9 cellular contexts compared by ENCODE assay signal in the genomic region with DNA sequence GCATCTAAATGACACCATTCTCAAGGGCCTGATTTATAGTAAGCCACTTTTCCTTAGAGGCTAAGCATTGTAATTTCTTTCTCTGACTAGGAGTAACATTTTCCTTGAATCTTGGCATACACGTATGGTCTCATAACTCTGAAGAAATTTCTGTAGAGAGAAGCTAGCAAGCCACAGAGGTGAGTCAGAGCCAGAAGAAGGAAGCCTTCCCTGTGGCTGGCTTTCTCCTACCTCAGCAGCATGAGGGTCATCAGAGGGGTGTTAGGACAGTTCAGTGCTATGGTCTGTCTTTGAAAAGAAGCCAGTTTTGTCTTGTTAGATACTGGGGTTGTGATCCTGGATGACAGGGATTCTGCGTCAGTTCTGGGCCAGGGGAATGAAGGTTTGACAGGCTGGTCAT. TPM values are rescaled to one million over a fixed set of nuclear protein-coding genes. Genes with fewer than 3 reads are reported as not detected.
DNase-seq lines count a peak whose midpoint lies in the region; ATAC-seq and TF ChIP-seq lines count a peak whose summit lies in the region.
"Had no signal": no experiment of that assay in that cellular context is flagged by ENCODE, and none has a peak within 500 bp of the region (broad histone marks: within the 10 kb centered on the region; RNA-seq: fewer than 3 reads in every experiment).

No MANE protein-coding gene starts in this region.

- H3K4me1 ChIP-seq in foreskin keratinocyte, result peaks cover 29% of the 10 kb centered on the region
- H3K4me1 ChIP-seq in effector memory CD4-positive, alpha-beta T cell (ENCODE audit: control insufficient read depth, insufficient read depth, low read length, poor library complexity, severe bottlenecking), result peaks cover 37% of the 10 kb centered on the region

- H3K27me3 Mint-ChIP-seq in activated naive CD4-positive, alpha-beta T cell treated with anti-CD3 and anti-CD28 coated beads for 36 hours (ENCODE audit: low read depth), result no peaks in the 10 kb centered on the region
- no peaks in the 10 kb centered on the region for H3K27me3 Mint-ChIP-seq in activated CD8-positive, alpha-beta T cell treated with anti-CD3 and anti-CD28 coated beads for 36 hours
- peaks cover 2% of the 10 kb centered on the region for H3K27me3 Mint-ChIP-seq in type B pancreatic cell

- H3K36me3 Mint-ChIP-seq in activated naive CD4-positive, alpha-beta T cell treated with anti-CD3 and anti-CD28 coated beads for 36 hours (ENCODE audit: low read depth), result no peaks in the 10 kb centered on the region
- no peaks in the 10 kb centered on the region for H3K36me3 Mint-ChIP-seq in activated CD8-positive, alpha-beta T cell treated with anti-CD3 and anti-CD28 coated beads for 36 hours (ENCODE audit: low read depth)
- no peaks in the 10 kb centered on the region for H3K36me3 Mint-ChIP-seq in type B pancreatic cell

- intact Hi-C loops in activated naive CD4-positive, alpha-beta T cell treated with anti-CD3 and anti-CD28 coated beads for 36 hours (cut with micrococcal nuclease), result loop anchor here (1.0 to 10.0 kb wide), 9 partner anchors 18 to 1271 kb away; a partner anchor contains a TSS
- intact Hi-C loops in activated CD8-positive, alpha-beta T cell treated with anti-CD3 and anti-CD28 coated beads for 36 hours (cut with micrococcal nuclease), result loop anchor here (5.0 kb wide), 2 partner anchors 36 to 39 kb away; a partner anchor contains a TSS

- H3K4me3 ChIP-seq in effector memory CD4-positive, alpha-beta T cell (ENCODE audit: insufficient read depth, low read depth, low read length, poor library complexity, severe bottlenecking), result no peak overlapping the region
- H3K4me3 ChIP-seq: lung had no signal

- CTCF ChIA-PET in activated naive CD4-positive, alpha-beta T cell treated with anti-CD3 and anti-CD28 coated beads for 36 hours (lab: Charles Lee), result interaction anchor here (0.6 kb wide), 1 partner anchor 586 kb away, joined by 3 read pairs; no protein-coding TSS in a partner anchor
- CTCF ChIA-PET in activated CD8-positive, alpha-beta T cell treated with anti-CD3 and anti-CD28 coated beads for 36 hours (lab: Charles Lee), result interaction anchor here (1.5 kb wide), 1 partner anchor 39 kb away, joined by 5 read pairs; no protein-coding TSS in a partner anchor

- POLR2A ChIA-PET in activated CD8-positive, alpha-beta T cell treated with anti-CD3 and anti-CD28 coated beads for 36 hours (lab: Charles Lee), result interaction anchor here (1.0 to 2.1 kb wide), 2 partner anchors 16 to 21 kb away, joined by 3 to 6 read pairs; no protein-coding TSS in a partner anchor

- peak; percentile 8 for ATAC-seq in activated CD8-positive, alpha-beta T cell treated with anti-CD3 and anti-CD28 coated beads for 36 hours
- ATAC-seq in foreskin keratinocyte (peak; percentile 61), HG03175 (IDR thresholded peaks at IDR 0.05; ENCODE audit: unreplicated experiment) (no peak)

- H3K27ac Mint-ChIP-seq in activated naive CD4-positive, alpha-beta T cell treated with anti-CD3 and anti-CD28 coated beads for 36 hours, result peak overlapping the region; percentile 7
- H3K27ac Mint-ChIP-seq in activated CD8-positive, alpha-beta T cell treated with anti-CD3 and anti-CD28 coated beads for 36 hours, result peak overlapping the region; percentile 75
- H3K27ac Mint-ChIP-seq in type B pancreatic cell, result peak overlapping the region; percentile 71

- no peak for TF ChIP-seq CTCF in activated CD8-positive, alpha-beta T cell treated with anti-CD3 and anti-CD28 coated beads for 36 hours (IDR thresholded peaks at IDR 0.05)
- no peak for TF ChIP-seq CTCF in foreskin keratinocyte (conservative IDR thresholded peaks at IDR 0.05)
- TF ChIP-seq CTCF in type B pancreatic cell (conservative IDR thresholded peaks at IDR 0.05), result no peak

- H3K9me3 ChIP-seq in effector memory CD4-positive, alpha-beta T cell (ENCODE audit: control insufficient read depth, low read length), result no peaks in the 10 kb centered on the region

- H3K4me3 Mint-ChIP-seq in activated naive CD4-positive, alpha-beta T cell treated with anti-CD3 and anti-CD28 coated beads for 36 hours, result no peak overlapping the region
- no peak overlapping the region for H3K4me3 Mint-ChIP-seq in activated CD8-positive, alpha-beta T cell treated with anti-CD3 and anti-CD28 coated beads for 36 hours
- peak overlapping the region; percentile 15 for H3K4me3 Mint-ChIP-seq in type B pancreatic cell

- H3K27ac ChIP-seq in foreskin keratinocyte, result no peak overlapping the region
- no peak overlapping the region for H3K27ac ChIP-seq in effector memory CD4-positive, alpha-beta T cell (ENCODE audit: insufficient read depth, low read length, poor library complexity, severe bottlenecking)

- no peaks in the 10 kb centered on the region for H3K9me3 Mint-ChIP-seq in activated naive CD4-positive, alpha-beta T cell treated with anti-CD3 and anti-CD28 coated beads for 36 hours
- no peaks in the 10 kb centered on the region for H3K9me3 Mint-ChIP-seq in activated CD8-positive, alpha-beta T cell treated with anti-CD3 and anti-CD28 coated beads for 36 hours
- H3K9me3 Mint-ChIP-seq in type B pancreatic cell, result no peaks in the 10 kb centered on the region

- no peaks in the 10 kb centered on the region for H3K36me3 ChIP-seq in effector memory CD4-positive, alpha-beta T cell (ENCODE audit: control insufficient read depth, insufficient read depth, low read length)

- peak; percentile 37 for DNase-seq in activated naive CD4-positive, alpha-beta T cell treated with anti-CD3 and anti-CD28 coated beads for 36 hours
- DNase-seq in activated naive CD4-positive, alpha-beta T cell treated with Interleukin-2 at 50 U/mL for 16 hours, result no peak
- DNase-seq in activated CD8-positive, alpha-beta T cell treated with anti-CD3 and anti-CD28 coated beads for 36 hours, result peak; percentile 54
- DNase-seq in foreskin keratinocyte (peak; percentile 47 to 76), type B pancreatic cell (ENCODE audit: extremely low spot score, unreplicated experiment) (no peak), COLO668 (lab: John Stamatoyannopoulos, UW; ENCODE audit: unreplicated experiment) (no peak)
- DNase-seq in effector memory CD4-positive, alpha-beta T cell, result no peak

- H3K4me1 Mint-ChIP-seq in activated naive CD4-positive, alpha-beta T cell treated with anti-CD3 and anti-CD28 coated beads for 36 hours (ENCODE audit: low read depth), result peaks cover 74% of the 10 kb centered on the region
- H3K4me1 Mint-ChIP-seq in activated CD8-positive, alpha-beta T cell treated with anti-CD3 and anti-CD28 coated beads for 36 hours (ENCODE audit: low read depth), result peaks cover 75% of the 10 kb centered on the region
- H3K4me1 Mint-ChIP-seq in type B pancreatic cell (ENCODE audit: unreplicated experiment), result peaks cover 26% of the 10 kb centered on the region

- no peaks in the 10 kb centered on the region for H3K27me3 ChIP-seq in foreskin keratinocyte
- no peaks in the 10 kb centered on the region for H3K27me3 ChIP-seq in effector memory CD4-positive, alpha-beta T cell (replicated peaks; ENCODE audit: control insufficient read depth, insufficient read depth, low read length, poor library complexity, severe bottlenecking)

RNA-seq across cellular contexts. Expression of a gene that starts 3.2 kb away (rescaled TPM):
- total RNA-seq in activated naive CD4-positive, alpha-beta T cell treated with anti-CD3 and anti-CD28 coated beads for 36 hours, result 1 to 10 TPM; 4.1 to 4.6 TPM
- total RNA-seq in activated CD8-positive, alpha-beta T cell treated with anti-CD3 and anti-CD28 coated beads for 36 hours, result 1 to 10 TPM; 3.8 to 3.9 TPM
- total RNA-seq in foreskin keratinocyte (9.0 and 9.6 TPM in 2 replicates), type B pancreatic cell (ENCODE audit: low replicate concordance) (7.7 and 10.6 TPM in 2 replicates)
- polyA plus RNA-seq in foreskin keratinocyte, result 1.2 and 1.7 TPM in 2 replicates

RNA-seq across cellular contexts. Expression of a gene that starts 35.8 kb away (rescaled TPM):
- total RNA-seq in activated naive CD4-positive, alpha-beta T cell treated with anti-CD3 and anti-CD28 coated beads for 36 hours, result 10 to 100 TPM; 31.1 to 33.4 TPM
- total RNA-seq in activated CD8-positive, alpha-beta T cell treated with anti-CD3 and anti-CD28 coated beads for 36 hours, result 10 to 100 TPM; 28.9 to 31.0 TPM
- total RNA-seq in foreskin keratinocyte (14.0 and 14.9 TPM in 2 replicates), type B pancreatic cell (ENCODE audit: low replicate concordance) (30.5 and 34.5 TPM in 2 replicates)
- 7.8 and 9.6 TPM in 2 replicates for polyA plus RNA-seq in foreskin keratinocyte

Comparison
In these comparisons a context has a peak if more than half of its experiments do, and no peak if none do; other contexts are left out.
1. DNase-seq: peak in activated naive CD4-positive, alpha-beta T cell treated with anti-CD3 and anti-CD28 coated beads for 36 hours (single experiment), activated CD8-positive, alpha-beta T cell treated with anti-CD3 and anti-CD28 coated beads for 36 hours (single experiment) and foreskin keratinocyte (2 of 2); none in activated naive CD4-positive, alpha-beta T cell treated with Interleukin-2 at 50 U/mL for 16 hours (single experiment), type B pancreatic cell (single experiment), effector memory CD4-positive, alpha-beta T cell (0 of 3) and COLO668 (single experiment).
2. H3K27ac Mint-ChIP-seq: peak in every context shown above with its lines; median percentile 75 in activated CD8-positive, alpha-beta T cell treated with anti-CD3 and anti-CD28 coated beads for 36 hours; 71 in type B pancreatic cell; 7 in activated naive CD4-positive, alpha-beta T cell treated with anti-CD3 and anti-CD28 coated beads for 36 hours.